ENCODE assay signal across 20 cellular contexts in the genomic region with DNA sequence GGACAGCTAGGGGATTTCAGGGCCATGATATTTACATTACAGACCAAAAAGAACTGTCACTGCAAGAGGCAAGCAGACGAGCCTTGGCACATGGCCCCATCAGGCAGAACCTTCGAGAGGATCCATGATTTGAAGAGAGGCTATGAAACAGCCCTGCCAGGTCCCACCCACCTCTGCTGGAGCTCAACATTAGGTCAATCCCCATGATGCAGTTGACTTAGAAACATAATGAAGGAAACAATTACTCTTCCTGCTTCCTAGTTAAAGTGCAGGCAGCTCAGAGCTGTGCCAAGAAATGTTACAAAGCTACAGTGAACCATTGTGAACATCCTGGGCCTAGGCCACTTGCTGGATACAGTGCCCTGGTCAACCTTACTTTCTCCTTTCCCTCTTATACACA. TPM values are rescaled to one million over a fixed set of nuclear protein-coding genes. Genes with fewer than 3 reads are reported as not detected.
DNase-seq lines count a peak whose midpoint lies in the region; ATAC-seq and TF ChIP-seq lines count a peak whose summit lies in the region.
"Had no signal": no experiment of that assay in that cellular context is flagged by ENCODE, and none has a peak within 500 bp of the region (broad histone marks: within the 10 kb centered on the region; RNA-seq: fewer than 3 reads in every experiment).

No MANE protein-coding gene starts in this region.

- no peaks in the 10 kb centered on the region for H3K4me1 ChIP-seq in Karpas-422 (ENCODE audit: low read length)
- H3K4me1 ChIP-seq: upper lobe of right lung had no signal

- no peak overlapping the region for H3K4me3 ChIP-seq in Karpas-422 (ENCODE audit: low read length)
- H3K4me3 ChIP-seq: hepatocyte, mucosa of descending colon, upper lobe of right lung had no signal

- no peaks in the 10 kb centered on the region; the same call in 1 of the 2 replicates for H3K9me3 ChIP-seq in Karpas-422 (ENCODE audit: low read length)
- H3K9me3 ChIP-seq: upper lobe of right lung had no signal

- CTCF ChIA-PET in HEK293T (lab: Yijun Ruan, JAX): no interaction called here

- H4K20me1 ChIP-seq in Karpas-422 (ENCODE audit: insufficient read depth, low read depth, low read length): no peaks in the 10 kb centered on the region

- no peak overlapping the region for H3K27ac ChIP-seq in Karpas-422 (ENCODE audit: low read length)
- H3K27ac ChIP-seq: C4-2B, epithelial cell of prostate, hepatocyte, upper lobe of right lung had no signal

- H3K9ac ChIP-seq in Karpas-422 (ENCODE audit: low read length): no peak overlapping the region

- no peaks in the 10 kb centered on the region for H3K9me2 ChIP-seq in Karpas-422 (replicated peaks; ENCODE audit: insufficient read depth, low read length)

- H3K79me2 ChIP-seq in Karpas-422 (ENCODE audit: low read length): no peaks in the 10 kb centered on the region
- H3K79me2 ChIP-seq: hepatocyte had no signal

- ATAC-seq in GM21360 (IDR thresholded peaks at IDR 0.05; ENCODE audit: unreplicated experiment): no peak
- ATAC-seq: mucosa of descending colon, upper lobe of right lung had no signal

- no peaks in the 10 kb centered on the region for H3K27me3 ChIP-seq in Karpas-422 (ENCODE audit: low read length)
- H3K27me3 ChIP-seq: hepatocyte, upper lobe of right lung had no signal

- H3K36me3 ChIP-seq in Karpas-422 (ENCODE audit: insufficient read depth, low read length): peaks cover 22% of the 10 kb centered on the region

- peak; percentile 44 for DNase-seq in NCI-H2029 (lab: John Stamatoyannopoulos, UW)
- DNase-seq in NCI-H2029 treated with DMSO at 0.1 percent for 48 hours (lab: John Stamatoyannopoulos, UW): no peak
- DNase-seq in dermis microvascular lymphatic vessel endothelial cell (ENCODE audit: low read depth in 2 of 2): peak; percentile 73 to 82
- peak; percentile 17 to 47 for DNase-seq in hippocampal formation (lab: John Stamatoyannopoulos, UW)
- peak; percentile 52 for DNase-seq in superior temporal gyrus (ENCODE audit: extremely low spot score)
- no peak for DNase-seq in HEK293T (ENCODE audit: extremely low spot score)
- DNase-seq in Karpas-422: no peak
- DNase-seq: activated CD4-positive, alpha-beta memory T cell treated with anti-CD3 and anti-CD28 coated beads, Interleukin-2, amount 10 ng/mL, durations not matched to agents 7 days and 5 days; activated naive CD8-positive, alpha-beta T cell treated with anti-CD3 and anti-CD28 coated beads for 36 hours; activated T-cell treated with anti-CD3 and anti-CD28 coated beads, Interleukin-2, amount 50 U/mL, for 48 hours; MM.1S; mucosa of descending colon; NCI-H2171 treated with DMSO at 0.1 percent for 48 hours; RPMI8226; upper lobe of right lung had no signal

- POLR2A ChIA-PET in HEK293T (lab: Yijun Ruan, JAX): no interaction called here

- H3K4me2 ChIP-seq in Karpas-422 (ENCODE audit: low read depth, low read length, poor library complexity, severe bottlenecking): no peak overlapping the region
- H3K4me2 ChIP-seq: hepatocyte had no signal

- no peak overlapping the region for H2AFZ ChIP-seq in Karpas-422 (ENCODE audit: low read length)
- H2AFZ ChIP-seq: hepatocyte had no signal

TF ChIP-seq in HEK293T, 16 proteins besides CTCF, POLR2A, EP300 and RAD21:
- TF ChIP-seq ELF4 (IDR thresholded peaks at IDR 0.05) (no peak), ARNT (IDR thresholded peaks at IDR 0.05) (no peak), ZNF384 (IDR thresholded peaks at IDR 0.05) (no peak), SUZ12 (IDR thresholded peaks at IDR 0.05) (no peak), CTBP1 (IDR thresholded peaks at IDR 0.05; ENCODE audit: borderline replicate concordance) (no peak), HDGF (IDR thresholded peaks at IDR 0.05; ENCODE audit: borderline replicate concordance) (no peak), SP1 (IDR thresholded peaks at IDR 0.05) (no peak)

RNA-seq across cellular contexts. Expression of a gene that starts 41.7 kb away (rescaled TPM):
- total RNA-seq in dermis microvascular lymphatic vessel endothelial cell: under 0.01 TPM in 2 replicates
- total RNA-seq in Karpas-422 (2014; rRNA removed; shearing (Covaris generic); ENCODE audit: low replicate concordance): 0.04 and 0.43 TPM in 2 replicates
- total RNA-seq: A172 had no signal

Comparison
In these comparisons a context has a peak if more than half of its experiments do, and no peak if none do; other contexts are left out.
1. DNase-seq: peak in NCI-H2029 (single experiment), dermis microvascular lymphatic vessel endothelial cell (2 of 2), hippocampal formation (2 of 2) and superior temporal gyrus (single experiment); none in NCI-H2029 treated with DMSO at 0.1 percent for 48 hours (single experiment), HEK293T (single experiment) and Karpas-422 (single experiment).